13 cellular contexts compared by ENCODE assay signal in the genomic region with DNA sequence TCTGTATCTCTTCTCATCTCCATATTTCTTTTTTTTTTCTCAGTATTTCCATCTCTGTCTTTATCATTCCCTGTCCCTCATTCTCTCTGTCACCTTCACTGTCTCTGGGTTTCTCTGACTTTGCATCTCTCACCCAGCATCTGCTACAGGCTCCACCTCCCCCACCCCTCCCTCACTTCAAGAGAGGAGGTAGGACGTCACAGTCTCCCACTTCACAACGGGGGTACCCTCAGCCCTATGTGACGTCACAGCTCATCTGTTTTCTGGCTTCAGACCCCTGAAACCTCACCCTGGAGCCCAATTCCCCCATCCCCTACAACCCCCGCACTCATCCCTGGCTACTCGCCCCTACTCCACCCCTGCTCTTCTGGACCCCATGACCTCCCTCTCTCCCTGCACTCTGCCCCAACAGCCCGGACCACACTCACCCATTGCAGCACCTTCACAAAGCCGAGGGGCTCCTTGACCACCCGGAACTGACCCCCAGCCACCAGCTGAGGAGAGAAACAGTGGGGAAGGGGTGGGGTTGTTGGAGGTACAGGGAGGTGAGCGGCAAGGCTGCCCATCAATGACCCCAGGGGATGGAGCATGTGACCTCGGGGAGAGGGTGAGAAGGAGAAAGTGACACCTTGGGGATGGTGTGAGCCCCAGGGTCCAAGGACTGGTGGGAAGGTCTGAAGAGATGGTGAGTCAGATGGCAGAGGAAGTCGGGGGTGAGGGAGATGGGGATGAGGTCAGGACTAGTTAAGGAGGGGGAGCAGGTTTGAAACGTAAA. TPM values are rescaled to one million over a fixed set of nuclear protein-coding genes. Genes with fewer than 3 reads are reported as not detected.
A peak's percentile ranks its signal among the peaks of the same experiment; 100 is the strongest.
DNase-seq lines count a peak whose midpoint lies in the region; ATAC-seq lines count a peak whose summit lies in the region.
"Had no signal": no experiment of that assay in that cellular context is flagged by ENCODE, and none has a peak within 500 bp of the region (broad histone marks: within the 10 kb centered on the region; RNA-seq: fewer than 3 reads in every experiment).

No MANE protein-coding gene starts in this region.

- H3K4me1 Mint-ChIP-seq in activated CD4-positive, alpha-beta memory T cell treated with anti-CD3 and anti-CD28 coated beads for 36 hours (ENCODE audit: low read depth): peaks cover 25% of the 10 kb centered on the region
- H3K4me1 Mint-ChIP-seq in naive B cell: peaks cover 12 to 18% (median 14%) of the 10 kb centered on the region in 3 donors

- ATAC-seq in naive B cell (ENCODE audit: low read depth in 2 of 2): no peak

- peak; percentile 39 for DNase-seq in NK-92 treated with Interleukin-12 subunit alpha and Interleukin-12 subunit beta, amount 100 ng/mL, for 24 hours (lab: John Stamatoyannopoulos, UW)
- no peak for DNase-seq in NK-92 (lab: John Stamatoyannopoulos, UW; ENCODE audit: unreplicated experiment)
- DNase-seq in activated CD4-positive, alpha-beta memory T cell treated with anti-CD3 and anti-CD28 coated beads for 36 hours: no peak
- DNase-seq in naive B cell: no peak
- no peak for DNase-seq in AG08396 (ENCODE audit: low spot score)
- DNase-seq in SHP77 treated with DMSO at 0.1 percent for 48 hours (lab: John Stamatoyannopoulos, UW): no peak
- DNase-seq: ACHN, amygdala, hippocampal formation, midbrain, NCI-H510A, sigmoid colon had no signal

- H3K36me3 Mint-ChIP-seq in activated CD4-positive, alpha-beta memory T cell treated with anti-CD3 and anti-CD28 coated beads for 36 hours: no peaks in the 10 kb centered on the region
- no peaks in the 10 kb centered on the region for H3K36me3 Mint-ChIP-seq in naive B cell

- intact Hi-C loops in activated CD4-positive, alpha-beta memory T cell treated with anti-CD3 and anti-CD28 coated beads for 36 hours (cut with micrococcal nuclease): loop anchor here (10.0 kb wide), 1 partner anchor 244 kb away; a partner anchor contains a TSS

- H3K27me3 Mint-ChIP-seq in activated CD4-positive, alpha-beta memory T cell treated with anti-CD3 and anti-CD28 coated beads for 36 hours: no peaks in the 10 kb centered on the region
- H3K27me3 Mint-ChIP-seq in naive B cell: peaks cover 0 to 11% (median 0%) of the 10 kb centered on the region in 3 donors

- no peak overlapping the region for H3K27ac Mint-ChIP-seq in activated CD4-positive, alpha-beta memory T cell treated with anti-CD3 and anti-CD28 coated beads for 36 hours
- H3K27ac Mint-ChIP-seq in naive B cell: no peak overlapping the region

- H3K9me3 Mint-ChIP-seq in activated CD4-positive, alpha-beta memory T cell treated with anti-CD3 and anti-CD28 coated beads for 36 hours: no peaks in the 10 kb centered on the region
- H3K9me3 Mint-ChIP-seq in naive B cell: peaks cover 0 to 2% (median 0%) of the 10 kb centered on the region in 7 donors

- POLR2A ChIA-PET in activated CD4-positive, alpha-beta memory T cell treated with anti-CD3 and anti-CD28 coated beads for 36 hours (lab: Charles Lee): no interaction called here

- peak overlapping the region; percentile 47 for H3K4me3 Mint-ChIP-seq in activated CD4-positive, alpha-beta memory T cell treated with anti-CD3 and anti-CD28 coated beads for 36 hours
- peak overlapping the region; percentile 24 to 79 (median 47) for H3K4me3 Mint-ChIP-seq in naive B cell

- CTCF ChIA-PET in activated CD4-positive, alpha-beta memory T cell treated with anti-CD3 and anti-CD28 coated beads for 36 hours (lab: Charles Lee): no interaction called here

RNA-seq across cellular contexts. Expression of a gene that starts 1.3 kb away (rescaled TPM):
- 1 to 10 TPM; 5.3 to 5.4 TPM for total RNA-seq in activated CD4-positive, alpha-beta memory T cell treated with anti-CD3 and anti-CD28 coated beads for 36 hours
- polyA plus RNA-seq in naive B cell (ENCODE audit: low read depth in 6 of 6): 1 to 10 TPM in 1 of 6 donors, under 1 TPM in 4, not detected in 1; 0.15 to 1.3 (median 0.47) TPM

RNA-seq across cellular contexts. Expression of a gene that starts 12.6 kb away (rescaled TPM):
- total RNA-seq in activated CD4-positive, alpha-beta memory T cell treated with anti-CD3 and anti-CD28 coated beads for 36 hours: 10 to 100 TPM; 18.1 to 20.1 TPM
- 1 to 10 TPM in 5 of 6 donors, not detected in 1; 3.6 to 8.6 (median 5.4) TPM for polyA plus RNA-seq in naive B cell (ENCODE audit: low read depth in 6 of 6)

RNA-seq across cellular contexts. Expression of a gene that starts 27.0 kb away (rescaled TPM):
- total RNA-seq in activated CD4-positive, alpha-beta memory T cell treated with anti-CD3 and anti-CD28 coated beads for 36 hours: 100 to 1,000 TPM; 222 to 234 TPM
- polyA plus RNA-seq in naive B cell (ENCODE audit: low read depth in 6 of 6): 100 to 1,000 TPM; 110 to 208 (median 153) TPM

RNA-seq across cellular contexts. Expression of a gene that starts 34.4 kb away (rescaled TPM):
- under 1 TPM; 0.51 to 0.74 TPM for total RNA-seq in activated CD4-positive, alpha-beta memory T cell treated with anti-CD3 and anti-CD28 coated beads for 36 hours
- under 1 TPM; 0.08 to 0.25 (median 0.14) TPM for polyA plus RNA-seq in naive B cell (ENCODE audit: low read depth in 6 of 6)
- total RNA-seq: SK-MEL-5 had no signal

RNA-seq across cellular contexts. Expression of a gene that starts 36.2 kb away (rescaled TPM):
- total RNA-seq in activated CD4-positive, alpha-beta memory T cell treated with anti-CD3 and anti-CD28 coated beads for 36 hours: 1 to 10 TPM in 1 of 2 experiments, under 1 TPM in 1; 0.87 to 1.0 TPM
- polyA plus RNA-seq in naive B cell (ENCODE audit: low read depth in 6 of 6): under 1 TPM in 5 of 6 donors, not detected in 1; 0.18 to 0.96 (median 0.35) TPM
